In the genomic region with DNA sequence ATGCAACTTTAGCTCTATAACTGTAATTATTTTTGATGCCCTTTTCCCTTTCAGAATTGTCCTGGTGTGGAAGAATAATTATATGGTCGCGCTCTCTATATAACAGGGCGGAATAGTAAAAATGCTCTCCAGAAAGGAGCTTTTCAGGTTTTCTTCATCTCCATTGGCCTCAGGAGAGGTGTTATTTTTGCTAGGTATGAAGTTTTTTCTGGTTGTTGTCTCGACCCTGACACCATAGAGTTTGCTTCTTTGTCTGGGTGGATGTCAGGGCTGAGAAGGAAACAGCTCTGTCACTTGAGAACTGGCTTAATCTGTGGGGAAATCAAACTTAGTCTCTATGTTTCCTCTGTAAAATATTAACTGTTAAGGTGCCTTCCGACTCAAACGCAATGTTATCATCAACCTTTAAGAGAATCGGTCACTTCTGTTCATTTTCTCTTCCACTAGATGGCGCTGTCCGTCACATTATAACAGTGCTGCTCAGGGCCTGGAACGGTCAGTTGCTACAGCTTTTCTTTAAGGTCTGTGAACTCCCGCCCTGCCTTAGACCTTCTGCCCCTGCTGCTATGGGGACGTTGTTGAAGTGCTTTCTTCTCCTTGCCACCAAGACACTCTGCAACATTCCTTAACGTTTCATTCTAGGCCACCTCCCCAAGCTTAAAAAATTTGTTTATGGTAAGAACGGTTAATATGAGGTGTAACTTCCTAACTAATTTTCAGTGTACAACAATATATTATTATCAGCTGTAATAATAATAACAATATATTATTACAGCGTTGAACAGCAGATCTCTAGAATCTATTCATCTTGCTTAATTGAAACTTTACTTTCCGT, we compare ENCODE assay signal across 8 cellular contexts. TPM values are rescaled to one million over a fixed set of nuclear protein-coding genes. Genes with fewer than 3 reads are reported as not detected.
DNase-seq lines count a peak whose midpoint lies in the region; ATAC-seq and TF ChIP-seq lines count a peak whose summit lies in the region.

No MANE protein-coding gene starts in this region.

- no peaks in the 10 kb centered on the region for H3K27me3 ChIP-seq in thyroid gland

- TF ChIP-seq POLR2A in thyroid gland (IDR thresholded peaks at IDR 0.05) = no peak

- no peaks in the 10 kb centered on the region for H3K4me1 ChIP-seq in thyroid gland

- H3K4me3 ChIP-seq in epithelial cell of esophagus (ENCODE audit: low read length) (no peak overlapping the region), thyroid gland (replicated peaks in 1 of 3) (no peak overlapping the region)

- H3K9me3 ChIP-seq in thyroid gland = no peaks in the 10 kb centered on the region

- no peak overlapping the region for H3K27ac Mint-ChIP-seq in activated CD8-positive, alpha-beta T cell treated with anti-CD3 and anti-CD28 coated beads for 36 hours
- H3K27ac Mint-ChIP-seq in natural killer cell = no peak overlapping the region

- H3K27me3 Mint-ChIP-seq in activated CD8-positive, alpha-beta T cell treated with anti-CD3 and anti-CD28 coated beads for 36 hours = peaks cover 7% of the 10 kb centered on the region
- peaks cover 22 to 29% of the 10 kb centered on the region in 2 donors for H3K27me3 Mint-ChIP-seq in natural killer cell (ENCODE audit: low read depth in 2 of 2)

- WGBS in thyroid gland, 2 donors = 23 to 24% methylated on average over 16 of the region's 16 CpGs

- no peaks in the 10 kb centered on the region for H3K4me1 Mint-ChIP-seq in activated CD8-positive, alpha-beta T cell treated with anti-CD3 and anti-CD28 coated beads for 36 hours (ENCODE audit: low read depth)
- H3K4me1 Mint-ChIP-seq in natural killer cell = peaks cover 0 to 6% of the 10 kb centered on the region in 2 donors

- POLR2A ChIA-PET in activated CD8-positive, alpha-beta T cell treated with anti-CD3 and anti-CD28 coated beads for 36 hours (lab: Charles Lee) = no interaction called here

- no peaks in the 10 kb centered on the region for H3K36me3 ChIP-seq in thyroid gland

- H3K27ac ChIP-seq in thyroid gland = no peak overlapping the region

- ATAC-seq in GM21515 (IDR thresholded peaks at IDR 0.05; ENCODE audit: unreplicated experiment) (peak; percentile 93), natural killer cell (peak; percentile 65 to 82 (median 78))
- ATAC-seq in activated CD8-positive, alpha-beta T cell treated with anti-CD3 and anti-CD28 coated beads for 36 hours = peak; percentile 86

- DNase-seq in DMS53 treated with DMSO at 0.1 percent for 48 hours (lab: John Stamatoyannopoulos, UW; ENCODE audit: unreplicated experiment) (peak; percentile 92), HT1080 (ENCODE audit: low read depth) (peak; percentile 68), NOMO-1 (lab: John Stamatoyannopoulos, UW; ENCODE audit: unreplicated experiment in 2 of 2) (peak; percentile 44 to 80), epithelial cell of esophagus (ENCODE audit: low read depth) (peak; percentile 80), natural killer cell (peak; percentile 26), thyroid gland (peak; percentile 49 to 57)
- DNase-seq in activated CD8-positive, alpha-beta T cell treated with anti-CD3 and anti-CD28 coated beads for 36 hours = peak; percentile 72

- H3K36me3 Mint-ChIP-seq in activated CD8-positive, alpha-beta T cell treated with anti-CD3 and anti-CD28 coated beads for 36 hours (ENCODE audit: low read depth) = no peaks in the 10 kb centered on the region
- no peaks in the 10 kb centered on the region for H3K36me3 Mint-ChIP-seq in natural killer cell

- no peaks in the 10 kb centered on the region for H3K9me3 Mint-ChIP-seq in activated CD8-positive, alpha-beta T cell treated with anti-CD3 and anti-CD28 coated beads for 36 hours
- no peaks in the 10 kb centered on the region for H3K9me3 Mint-ChIP-seq in natural killer cell

- intact Hi-C loops in activated CD8-positive, alpha-beta T cell treated with anti-CD3 and anti-CD28 coated beads for 36 hours (cut with micrococcal nuclease) = loop anchor here (1.0 to 5.0 kb wide), 4 partner anchors 59 to 461 kb away; no protein-coding TSS in a partner anchor
- intact Hi-C loops in natural killer cell (cut with micrococcal nuclease) (loop anchor here (1.0 to 2.0 kb wide), 5 partner anchors 60 to 460 kb away; no protein-coding TSS in a partner anchor), thyroid gland (cut with DNase I) (loop anchor here (5.0 kb wide), 1 partner anchor 329 kb away; no protein-coding TSS in a partner anchor)

- peak; percentile 75 for TF ChIP-seq CTCF in activated CD8-positive, alpha-beta T cell treated with anti-CD3 and anti-CD28 coated beads for 36 hours (IDR thresholded peaks at IDR 0.05)
- TF ChIP-seq CTCF in epithelial cell of esophagus (IDR thresholded peaks at IDR 0.05; ENCODE audit: insufficient read depth, low read depth, low read length, missing control alignments) (peak; percentile 69), natural killer cell (IDR thresholded peaks at IDR 0.05) (peak; percentile 80), thyroid gland (IDR thresholded peaks at IDR 0.05) (peak; percentile 43 to 77 (median 67))

- CTCF ChIA-PET in activated CD8-positive, alpha-beta T cell treated with anti-CD3 and anti-CD28 coated beads for 36 hours (lab: Charles Lee) = interaction anchor here (0.7 to 7.9 kb wide), 53 partner anchors 8 to 1159 kb away, joined by 3 to 125 read pairs (median 4); a partner anchor contains a TSS

- H3K4me3 Mint-ChIP-seq in activated CD8-positive, alpha-beta T cell treated with anti-CD3 and anti-CD28 coated beads for 36 hours = no peak overlapping the region
- H3K4me3 Mint-ChIP-seq in natural killer cell = no peak overlapping the region

RNA-seq across cellular contexts. Expression of a gene that starts 23.8 kb away (rescaled TPM):
- total RNA-seq in HT1080 (2014; rRNA removed; shearing (Covaris generic)) = not detected in 2 replicates
- polyA plus RNA-seq in HT1080 (2015; cell fraction: cytosol; rRNA removed) = not detected in 2 replicates
- polyA plus RNA-seq in HT1080 (2015; cell fraction: nucleus; rRNA removed) = not detected in 2 replicates
- total RNA-seq in activated CD8-positive, alpha-beta T cell treated with anti-CD3 and anti-CD28 coated beads for 36 hours = not detected
- total RNA-seq in natural killer cell (not detected), thyroid gland (not detected)

RNA-seq across cellular contexts. Expression of a gene that starts 41.6 kb away (rescaled TPM):
- 35.3 and 38.0 TPM in 2 replicates for total RNA-seq in HT1080 (2014; rRNA removed; shearing (Covaris generic))
- polyA plus RNA-seq in HT1080 (2015; cell fraction: cytosol; rRNA removed) = 27.7 and 32.8 TPM in 2 replicates
- 43.8 and 58.0 TPM in 2 replicates for polyA plus RNA-seq in HT1080 (2015; cell fraction: nucleus; rRNA removed)
- not detected for total RNA-seq in activated CD8-positive, alpha-beta T cell treated with anti-CD3 and anti-CD28 coated beads for 36 hours
- total RNA-seq in natural killer cell = not detected
- not detected for total RNA-seq in thyroid gland

Comparison
In these comparisons a context has a peak if more than half of its experiments do, and no peak if none do; other contexts are left out.
1. DNase-seq: peak in every context shown above with its lines; median percentile 92 in DMS53 treated with DMSO at 0.1 percent for 48 hours; 80 in epithelial cell of esophagus; 72 in activated CD8-positive, alpha-beta T cell treated with anti-CD3 and anti-CD28 coated beads for 36 hours; 68 in HT1080; 62 in NOMO-1; 53 in thyroid gland; 26 in natural killer cell.
2. RNA of a gene that starts 41.6 kb away (total RNA-seq): 35.3 to 38.0 TPM in HT1080; not detected in activated CD8-positive, alpha-beta T cell treated with anti-CD3 and anti-CD28 coated beads for 36 hours, not detected in natural killer cell and not detected in thyroid gland; every median in the first group is over 10 times any median in the second.
3. Peak in every context shown above with its lines, with median percentiles within 50 percentile points of each other: ATAC-seq and CTCF ChIP-seq.